In the genomic region with DNA sequence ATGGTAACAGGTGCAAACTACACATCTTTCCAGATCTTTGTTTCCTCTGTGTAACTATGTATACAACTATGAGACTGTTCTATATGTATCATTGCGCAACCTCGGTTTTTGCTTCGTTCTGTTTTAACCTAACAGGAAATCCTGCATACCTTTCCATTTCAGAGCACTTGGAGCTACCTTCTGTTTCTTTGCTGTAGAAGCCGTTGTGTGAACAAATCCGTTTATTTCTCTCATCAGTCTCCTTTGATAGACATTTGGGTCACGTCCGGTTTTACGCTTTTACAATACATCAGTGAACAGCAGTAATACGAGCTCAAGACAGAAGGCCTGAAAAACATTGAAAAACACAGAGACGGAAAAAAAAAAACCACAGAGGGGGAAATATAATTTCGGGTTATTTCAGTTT, we compare ENCODE assay signal across 8 cellular contexts. TPM values are rescaled to one million over a fixed set of nuclear protein-coding genes. Genes with fewer than 3 reads are reported as not detected.
DNase-seq lines count a peak whose midpoint lies in the region; ATAC-seq and TF ChIP-seq lines count a peak whose summit lies in the region.

No MANE protein-coding gene starts in this region.

- DNase-seq in DMS53 (lab: John Stamatoyannopoulos, UW): peak; percentile 88
- peak; percentile 68 for DNase-seq in glomerular visceral epithelial cell (ENCODE audit: extremely low spot score)
- DNase-seq in occipital lobe (lab: John Stamatoyannopoulos, UW): no peak

- ATAC-seq in HG03097 (IDR thresholded peaks at IDR 0.05; ENCODE audit: low FRiP score, unreplicated experiment) (peak; percentile 27), HG03196 (IDR thresholded peaks at IDR 0.05; ENCODE audit: unreplicated experiment) (no peak), HG03442 (IDR thresholded peaks at IDR 0.05; ENCODE audit: unreplicated experiment) (no peak)

- H3K27ac ChIP-seq in VCaP (peak overlapping the region; percentile 69), skin epidermis (peak overlapping the region in 20 of 21 experiments; percentile 71 to 90 (median 82))

- no peak for TF ChIP-seq CTCF in VCaP (conservative IDR thresholded peaks at IDR 0.05)

- H3K4me3 ChIP-seq in skin epidermis: peak overlapping the region; percentile 42 to 67 (median 51)

RNA-seq across cellular contexts. Expression of a gene that starts 10.5 kb away (rescaled TPM):
- total RNA-seq in occipital lobe: 34.5 TPM

RNA-seq across cellular contexts. Expression of a gene that starts 12.9 kb away (rescaled TPM):
- total RNA-seq in occipital lobe: 5.1 TPM

RNA-seq across cellular contexts. Expression of a gene that starts 13.6 kb away (rescaled TPM):
- 36.7 TPM for total RNA-seq in occipital lobe
